Comparison of ENCODE assay signal across 13 cellular contexts in genomic region chr17:73227379-73227778, GRCh38. TPM values are rescaled to one million over a fixed set of nuclear protein-coding genes. Genes with fewer than 3 reads are reported as not detected.
DNase-seq lines count a peak whose midpoint lies in the region; ATAC-seq and TF ChIP-seq lines count a peak whose summit lies in the region.
"Had no signal": no experiment of that assay in that cellular context is flagged by ENCODE, and none has a peak within 500 bp of the region (broad histone marks: within the 10 kb centered on the region; RNA-seq: fewer than 3 reads in every experiment).

No MANE protein-coding gene starts in this region.

- TF ChIP-seq EP300 in esophagus muscularis mucosa (IDR thresholded peaks at IDR 0.05), result no peak

- no peak for DNase-seq in GM12864 (ENCODE audit: low read depth)
- no peak for DNase-seq in SK-N-MC (ENCODE audit: low read depth, low spot score)
- DNase-seq in esophagus muscularis mucosa (ENCODE audit: extremely low spot score), result no peak
- no peak for DNase-seq in foreskin keratinocyte
- no peak for DNase-seq in stimulated activated CD4-positive, alpha-beta T cell treated with anti-CD3 and anti-CD28 coated beads, Interleukin-4, amount 100 ng/mL, for 24 hours
- DNase-seq in GF-D8 (lab: John Stamatoyannopoulos, UW), result no peak
- DNase-seq: NCI-H187 treated with DMSO at 0.1 percent for 48 hours, SJCRH30 had no signal

- intact Hi-C loops in esophagus muscularis mucosa (cut with DNase I), result no loop called here

- H3K4me3 ChIP-seq in ACC112 (ENCODE audit: low read depth, low read length) (peak overlapping the region; percentile 33), GM12864 (ENCODE audit: low read depth, low read length) (peak overlapping the region; percentile 24; the same call in 1 of the 2 replicates), SK-N-MC (no peak overlapping the region), esophagus muscularis mucosa (no peak overlapping the region)
- H3K4me3 ChIP-seq: coronary artery, hepatocyte, SJCRH30 had no signal

- no peak for TF ChIP-seq POLR2A in esophagus muscularis mucosa (IDR thresholded peaks at IDR 0.05; ENCODE audit: low read depth)

- H3K9ac ChIP-seq in SK-N-MC (ENCODE audit: insufficient read length), result peak overlapping the region; percentile 44

- WGBS in esophagus muscularis mucosa, result 55% methylated on average over 3 of the region's 3 CpGs

- no peak for TF ChIP-seq CTCF in GM12864 (IDR thresholded peaks at IDR 0.05; ENCODE audit: low read depth, low read length, missing control alignments)
- TF ChIP-seq CTCF in esophagus muscularis mucosa (IDR thresholded peaks at IDR 0.05), result no peak
- TF ChIP-seq CTCF in foreskin keratinocyte (conservative IDR thresholded peaks at IDR 0.05), result no peak

- H3K4me1 ChIP-seq in ACC112 (ENCODE audit: control insufficient read depth, insufficient read depth, low read length, unreplicated experiment), result peaks cover 45% of the 10 kb centered on the region
- H3K4me1 ChIP-seq in esophagus muscularis mucosa, result peaks cover 45 to 65% (median 60%) of the 10 kb centered on the region in 4 donors
- H3K4me1 ChIP-seq in foreskin keratinocyte, result peaks cover 29% of the 10 kb centered on the region

- H3K27me3 ChIP-seq in ACC112 (ENCODE audit: insufficient read depth, low read length) (no peaks in the 10 kb centered on the region), esophagus muscularis mucosa (no peaks in the 10 kb centered on the region), foreskin keratinocyte (no peaks in the 10 kb centered on the region)
- H3K27me3 ChIP-seq: hepatocyte, SJCRH30 had no signal

- H3K9me3 ChIP-seq in SK-N-MC (ENCODE audit: low read depth, low read length), result no peaks in the 10 kb centered on the region
- H3K9me3 ChIP-seq in esophagus muscularis mucosa, result no peaks in the 10 kb centered on the region
- H3K9me3 ChIP-seq: SJCRH30 had no signal

- ATAC-seq in GM21717 (IDR thresholded peaks at IDR 0.05; ENCODE audit: unreplicated experiment), result no peak
- no peak for ATAC-seq in foreskin keratinocyte

- no peaks in the 10 kb centered on the region for H3K36me3 ChIP-seq in ACC112 (ENCODE audit: insufficient read depth, low read length)
- H3K36me3 ChIP-seq in SK-N-MC (ENCODE audit: insufficient read depth, low read length), result peaks cover 3% of the 10 kb centered on the region; the same call in 1 of the 2 replicates
- H3K36me3 ChIP-seq in esophagus muscularis mucosa, result peaks cover 0 to 7% (median 2%) of the 10 kb centered on the region in 4 donors

- peak overlapping the region; percentile 30; the same call in 1 of the 2 replicates for H3K27ac ChIP-seq in ACC112 (ENCODE audit: low read depth, low read length)
- peak overlapping the region; percentile 81 for H3K27ac ChIP-seq in SK-N-MC
- H3K27ac ChIP-seq in esophagus muscularis mucosa (replicated peaks in 1 of 4), result peak overlapping the region in 3 of 4 donors; percentile 4 to 30 (median 26)
- H3K27ac ChIP-seq in foreskin keratinocyte, result no peak overlapping the region
- H3K27ac ChIP-seq: coronary artery, hepatocyte had no signal

- peaks cover 82% of the 10 kb centered on the region for H3K79me2 ChIP-seq in ACC112 (ENCODE audit: control insufficient read depth, insufficient read depth, low read length, unreplicated experiment)

- H2AFZ ChIP-seq in ACC112 (ENCODE audit: low read length, unreplicated experiment), result no peak overlapping the region
- H2AFZ ChIP-seq: hepatocyte had no signal

RNA-seq across cellular contexts. Expression of gene CPSF4L, which starts 34.3 kb away (rescaled TPM):
- total RNA-seq in esophagus muscularis mucosa (not detected), foreskin keratinocyte (not detected in 2 replicates)
- polyA plus RNA-seq in foreskin keratinocyte, result not detected in 2 replicates
- total RNA-seq: hepatocyte, SJCRH30 had no signal
- polyA plus RNA-seq: hepatocyte, thymus had no signal

RNA-seq across cellular contexts. Expression of gene COG1, which starts 34.5 kb away (rescaled TPM):
- total RNA-seq in esophagus muscularis mucosa, result 10 to 100 TPM; 19.1 to 36.5 (median 27.3) TPM
- 17.0 and 17.6 TPM in 2 replicates for total RNA-seq in foreskin keratinocyte
- 15.1 and 17.9 TPM in 2 replicates for polyA plus RNA-seq in foreskin keratinocyte

Comparison
In these comparisons a context has a peak if more than half of its experiments do, and no peak if none do; other contexts are left out.
1. H3K4me3 ChIP-seq: peak in ACC112 (single experiment) and GM12864 (single experiment); none in SK-N-MC (single experiment) and esophagus muscularis mucosa (0 of 4).